Comparison of ENCODE assay signal across 7 cellular contexts in genomic region chr5:133969654-133970324, GRCh38. TPM values are rescaled to one million over a fixed set of nuclear protein-coding genes. Genes with fewer than 3 reads are reported as not detected.
DNase-seq lines count a peak whose midpoint lies in the region; FAIRE-seq and TF ChIP-seq lines count a peak whose summit lies in the region.

No MANE protein-coding gene starts in this region.

- POLR2A ChIA-PET in PC-9 (lab: Charles Lee; ENCODE audit: unreplicated experiment), result interaction anchor here (0.6 kb wide), 2 partner anchors 256 to 358 kb away, joined by 4 read pairs; no protein-coding TSS in a partner anchor

- FAIRE-seq in GM18507 (lab: Jason Lieb, UNC), result peak; percentile 35

- H3K27ac ChIP-seq in PC-9, result peak overlapping the region; percentile 13; the same call in 1 of the 2 replicates
- peak overlapping the region in 3 of 4 donors; percentile 5 to 93 (median 6) for H3K27ac ChIP-seq in esophagus squamous epithelium
- peak overlapping the region; percentile 97 for H3K27ac ChIP-seq in skeletal muscle tissue (ENCODE audit: low read depth, low read length)
- no peak overlapping the region for H3K27ac ChIP-seq in uterus

- CTCF ChIA-PET in PC-9 (lab: Charles Lee), result interaction anchor here (0.6 to 1.1 kb wide), 4 partner anchors 10 to 1293 kb away, joined by 3 to 6 read pairs (median 3); no protein-coding TSS in a partner anchor

- BruUV-seq in PC-9 (replicated peaks; lab: Mats Ljungman, UMichigan), result no TSS peak

- WGBS in esophagus squamous epithelium, 2 donors, result 81 to 85% methylated on average over 7 of the region's 7 CpGs

- H3K36me3 ChIP-seq in PC-9 (ENCODE audit: low read depth), result peaks cover 16% of the 10 kb centered on the region
- H3K36me3 ChIP-seq in esophagus squamous epithelium, result peaks cover 5 to 48% (median 11%) of the 10 kb centered on the region in 3 donors
- peaks cover 18 to 26% (median 25%) of the 10 kb centered on the region in 3 donors for H3K36me3 ChIP-seq in skeletal muscle tissue (ENCODE audit: control insufficient read depth in 3 of 3, insufficient read depth in 3 of 3, low read length in 3 of 3)
- H3K36me3 ChIP-seq in uterus, result no peaks in the 10 kb centered on the region

- TF ChIP-seq POLR2A in esophagus squamous epithelium (IDR thresholded peaks at IDR 0.05), result no peak
- TF ChIP-seq POLR2A in uterus (IDR thresholded peaks at IDR 0.05), result no peak

- H3K27me3 ChIP-seq in PC-9 (ENCODE audit: insufficient read depth, low read depth) (no peaks in the 10 kb centered on the region), esophagus squamous epithelium (no peaks in the 10 kb centered on the region), skeletal muscle tissue (ENCODE audit: control insufficient read depth in 3 of 3, insufficient read depth in 3 of 3, low read length in 3 of 3) (no peaks in the 10 kb centered on the region), uterus (no peaks in the 10 kb centered on the region)

- H3K9me3 ChIP-seq in PC-9 (ENCODE audit: insufficient read depth, low read depth) (no peaks in the 10 kb centered on the region), esophagus squamous epithelium (no peaks in the 10 kb centered on the region), skeletal muscle tissue (ENCODE audit: control insufficient read depth in 3 of 3, low read length in 3 of 3) (no peaks in the 10 kb centered on the region), uterus (no peaks in the 10 kb centered on the region)

- peaks cover 35% of the 10 kb centered on the region for H3K79me2 ChIP-seq in PC-9 (ENCODE audit: low read depth)

- peak overlapping the region; percentile 87 for H3K4me2 ChIP-seq in PC-9

- H3K9ac ChIP-seq in skeletal muscle tissue (ENCODE audit: low read depth in 1 of 3, low read length in 3 of 3), result no peak overlapping the region

- H4K20me1 ChIP-seq in PC-9 (ENCODE audit: insufficient read depth), result no peaks in the 10 kb centered on the region

- peaks cover 51% of the 10 kb centered on the region for H3F3A ChIP-seq in PC-9 (ENCODE audit: insufficient read depth, low read depth)

- H3K4me3 ChIP-seq in PC-9 (peak overlapping the region; percentile 74; the same call in 1 of the 2 replicates), esophagus squamous epithelium (no peak overlapping the region), skeletal muscle tissue (ENCODE audit: low read length in 3 of 3) (no peak overlapping the region), uterus (no peak overlapping the region)

- no peak overlapping the region for H2AFZ ChIP-seq in PC-9

- H3K9me2 ChIP-seq in PC-9 (ENCODE audit: insufficient read depth), result no peaks in the 10 kb centered on the region

- peaks cover 16% of the 10 kb centered on the region; the same call in 1 of the 2 replicates for H3K4me1 ChIP-seq in PC-9 (replicated peaks; ENCODE audit: insufficient read depth)
- H3K4me1 ChIP-seq in esophagus squamous epithelium, result peaks cover 11 to 36% (median 13%) of the 10 kb centered on the region in 3 donors
- H3K4me1 ChIP-seq in skeletal muscle tissue (ENCODE audit: control insufficient read depth in 3 of 3, insufficient read depth in 3 of 3, low read length in 3 of 3), result peaks cover 9 to 21% (median 16%) of the 10 kb centered on the region in 3 donors
- no peaks in the 10 kb centered on the region for H3K4me1 ChIP-seq in uterus

- TF ChIP-seq CTCF in PC-9 (conservative IDR thresholded peaks at IDR 0.05) (no peak), esophagus squamous epithelium (IDR thresholded peaks at IDR 0.05) (no peak), uterus (IDR thresholded peaks at IDR 0.05) (no peak)

- intact Hi-C loops in PC-9 (cut with micrococcal nuclease; ENCODE audit: unreplicated experiment), result no loop called here
- intact Hi-C loops in esophagus squamous epithelium (cut with DNase I), result no loop called here
- intact Hi-C loops in uterus (cut with DNase I; ENCODE audit: low total_unique reads), result no loop called here

- no peak for DNase-seq in GM18507 (ENCODE audit: extremely low spot score, insufficient read length, low read depth)
- peak in 1 of 2 experiments; percentile 42 for DNase-seq in PC-9
- DNase-seq in esophagus squamous epithelium (lab: John Stamatoyannopoulos, UW), result no peak
- no peak for DNase-seq in uterus
- DNase-seq in DMS79 treated with DMSO at 0.1 percent for 48 hours (lab: John Stamatoyannopoulos, UW), result no peak
- no peak for DNase-seq in NCI-H1930 (lab: John Stamatoyannopoulos, UW)

RNA-seq across cellular contexts. Expression of gene C5orf15, which starts 1.4 kb away (rescaled TPM):
- 24.4 and 45.0 TPM in 2 replicates for total RNA-seq in PC-9 (2021)
- 10 to 100 TPM; 16.5 to 38.0 (median 22.0) TPM for total RNA-seq in esophagus squamous epithelium
- total RNA-seq in skeletal muscle tissue, result 43.3 TPM
- 10 to 100 TPM; 10.5 to 98.9 (median 27.5) TPM for total RNA-seq in uterus

RNA-seq across cellular contexts. Expression of gene VDAC1, which starts 35.0 kb away (rescaled TPM):
- 157 and 228 TPM in 2 replicates for total RNA-seq in PC-9 (2021)
- total RNA-seq in esophagus squamous epithelium, result 100 to 1,000 TPM; 151 to 220 (median 188) TPM
- total RNA-seq in skeletal muscle tissue, result 257 TPM
- 100 to 1,000 TPM in 1 of 4 donors, 10 to 100 TPM in 3; 19.4 to 112 (median 79.8) TPM for total RNA-seq in uterus

Comparison
In these comparisons a context has a peak if more than half of its experiments do, and no peak if none do; other contexts are left out.
1. H3K27ac ChIP-seq: peak in PC-9 (single experiment), esophagus squamous epithelium (3 of 4) and skeletal muscle tissue (single experiment); none in uterus (0 of 2).